ENCODE assay signal across 7 cellular contexts in genomic region chr10:33049963-33050920, GRCh38.
A peak's percentile ranks its signal among the peaks of the same experiment; 100 is the strongest.
DNase-seq lines count a peak whose midpoint lies in the region; ATAC-seq and TF ChIP-seq lines count a peak whose summit lies in the region.
"Not testable (repeated sequence)": the region's sequence is repeated elsewhere in the genome, so short reads cannot be mapped to it uniquely, and the experiment has no call there.

No MANE protein-coding gene starts in this region.

- not testable (repeated sequence) for H3K36me3 Mint-ChIP-seq in GM23338 (ENCODE audit: low read depth); T-helper 1 cell treated with Interleukin-12 subunit alpha and Interleukin-12 subunit beta and Interleukin-4 antibody, amounts not matched to agents 30 μg/mL and 1 μg/mL, for 36 hours (ENCODE audit: low read depth); activated CD8-positive, alpha-beta T cell treated with anti-CD3 and anti-CD28 coated beads for 36 hours (ENCODE audit: low read depth); activated T-helper 2 cell treated with anti-CD3 and anti-CD28 coated beads, Interferon-gamma antibody, Interleukin-2, Interleukin-4, amounts not matched to agents 10 μg/mL and 5 μg/mL and 100 μg/mL, durations not matched to agents 14 hours and 24 hours and 36 hours (ENCODE audit: low read depth); natural killer cell

- H3K4me1 ChIP-seq in GM23338 (ENCODE audit: insufficient read depth): peaks cover 18% of the 10 kb centered on the region

- peak overlapping the region; percentile 53; the same call in 1 of the 2 replicates for H2AFZ ChIP-seq in GM23338

- POLR2A ChIA-PET in activated CD8-positive, alpha-beta T cell treated with anti-CD3 and anti-CD28 coated beads for 36 hours (lab: Charles Lee): not testable (repeated sequence)

- not testable (repeated sequence) for H3K27ac Mint-ChIP-seq in GM23338; T-helper 1 cell treated with Interleukin-12 subunit alpha and Interleukin-12 subunit beta and Interleukin-4 antibody, amounts not matched to agents 30 μg/mL and 1 μg/mL, for 36 hours; activated T-helper 2 cell treated with anti-CD3 and anti-CD28 coated beads, Interferon-gamma antibody, Interleukin-2, Interleukin-4, amounts not matched to agents 10 μg/mL and 5 μg/mL and 100 μg/mL, durations not matched to agents 14 hours and 24 hours and 36 hours
- peak overlapping the region; percentile 59 for H3K27ac Mint-ChIP-seq in activated CD8-positive, alpha-beta T cell treated with anti-CD3 and anti-CD28 coated beads for 36 hours
- peak overlapping the region; percentile 82 to 90 for H3K27ac Mint-ChIP-seq in natural killer cell

- H3K9me3 Mint-ChIP-seq in GM23338; T-helper 1 cell treated with Interleukin-12 subunit alpha and Interleukin-12 subunit beta and Interleukin-4 antibody, amounts not matched to agents 30 μg/mL and 1 μg/mL, for 36 hours; activated CD8-positive, alpha-beta T cell treated with anti-CD3 and anti-CD28 coated beads for 36 hours; activated T-helper 2 cell treated with anti-CD3 and anti-CD28 coated beads, Interferon-gamma antibody, Interleukin-2, Interleukin-4, amounts not matched to agents 10 μg/mL and 5 μg/mL and 100 μg/mL, durations not matched to agents 14 hours and 24 hours and 36 hours; natural killer cell: not testable (repeated sequence)

- H3K27me3 Mint-ChIP-seq in GM23338 (ENCODE audit: insufficient read depth, low read depth, poor library complexity); T-helper 1 cell treated with Interleukin-12 subunit alpha and Interleukin-12 subunit beta and Interleukin-4 antibody, amounts not matched to agents 30 μg/mL and 1 μg/mL, for 36 hours (ENCODE audit: low read depth); activated CD8-positive, alpha-beta T cell treated with anti-CD3 and anti-CD28 coated beads for 36 hours; natural killer cell (ENCODE audit: low read depth in 2 of 2): not testable (repeated sequence)
- H3K27me3 Mint-ChIP-seq in activated T-helper 2 cell treated with anti-CD3 and anti-CD28 coated beads, Interferon-gamma antibody, Interleukin-2, Interleukin-4, amounts not matched to agents 10 μg/mL and 5 μg/mL and 100 μg/mL, durations not matched to agents 14 hours and 24 hours and 36 hours (ENCODE audit: low read depth): peaks cover 12% of the 10 kb centered on the region

- not testable (repeated sequence) for TF ChIP-seq CTCF in GM23338 (conservative IDR thresholded peaks at IDR 0.05; ENCODE audit: low read depth in 2 of 2); activated CD8-positive, alpha-beta T cell treated with anti-CD3 and anti-CD28 coated beads for 36 hours (IDR thresholded peaks at IDR 0.05); natural killer cell (IDR thresholded peaks at IDR 0.05)

- H3K9me2 ChIP-seq in GM23338 (ENCODE audit: insufficient read depth): peaks cover 12% of the 10 kb centered on the region; the same call in 1 of the 2 replicates

- H3K36me3 ChIP-seq in GM23338 (ENCODE audit: insufficient read depth): not testable (repeated sequence)

- not testable (repeated sequence) for ATAC-seq in GM23338; activated CD8-positive, alpha-beta T cell treated with anti-CD3 and anti-CD28 coated beads for 36 hours
- peak; percentile 50 to 76 (median 59) for ATAC-seq in natural killer cell

- CTCF ChIA-PET in activated CD8-positive, alpha-beta T cell treated with anti-CD3 and anti-CD28 coated beads for 36 hours (lab: Charles Lee): not testable (repeated sequence)

- DNase-seq in GM23338 (ENCODE audit: low spot score); activated T-helper 2 cell treated with anti-CD3 and anti-CD28 coated beads, Interferon-gamma antibody, Interleukin-2, Interleukin-4, amounts not matched to agents 10 μg/mL and 5 μg/mL and 100 μg/mL, durations not matched to agents 14 hours and 24 hours and 36 hours (ENCODE audit: low spot score): not testable (repeated sequence)
- DNase-seq in activated CD8-positive, alpha-beta T cell treated with anti-CD3 and anti-CD28 coated beads for 36 hours: peak; percentile 13
- peak; percentile 39 for DNase-seq in central memory CD4-positive, alpha-beta T cell
- DNase-seq in natural killer cell: peak; percentile 47
- DNase-seq in stimulated activated CD8-positive, alpha-beta memory T cell treated with anti-CD3 and anti-CD28 coated beads, Interleukin-2, amount 100 ng/mL, for 1 hour (ENCODE audit: low read depth in 2 of 2): peak; percentile 4 to 9

- not testable (repeated sequence) for H3F3A ChIP-seq in GM23338 (replicated peaks; ENCODE audit: low read depth)

- not testable (repeated sequence) for H4K20me1 ChIP-seq in GM23338 (replicated peaks; ENCODE audit: insufficient read depth)

- not testable (repeated sequence) for H3K79me2 ChIP-seq in GM23338 (replicated peaks; ENCODE audit: insufficient read depth)

- H3K4me3 ChIP-seq in GM23338: not testable (repeated sequence)

- intact Hi-C loops in activated CD8-positive, alpha-beta T cell treated with anti-CD3 and anti-CD28 coated beads for 36 hours (cut with micrococcal nuclease); activated T-helper 2 cell treated with anti-CD3 and anti-CD28 coated beads, Interferon-gamma antibody, Interleukin-2, Interleukin-4, amounts not matched to agents 10 μg/mL and 5 μg/mL and 100 μg/mL, durations not matched to agents 14 hours and 24 hours and 36 hours (cut with micrococcal nuclease): not testable (repeated sequence)
- intact Hi-C loops in natural killer cell (cut with micrococcal nuclease): loop anchor here (5.0 kb wide), 2 partner anchors 77 to 107 kb away; no protein-coding TSS in a partner anchor

- H3K4me1 Mint-ChIP-seq in GM23338: peaks cover 23% of the 10 kb centered on the region
- not testable (repeated sequence) for H3K4me1 Mint-ChIP-seq in T-helper 1 cell treated with Interleukin-12 subunit alpha and Interleukin-12 subunit beta and Interleukin-4 antibody, amounts not matched to agents 30 μg/mL and 1 μg/mL, for 36 hours (ENCODE audit: low read depth); activated CD8-positive, alpha-beta T cell treated with anti-CD3 and anti-CD28 coated beads for 36 hours (ENCODE audit: low read depth); activated T-helper 2 cell treated with anti-CD3 and anti-CD28 coated beads, Interferon-gamma antibody, Interleukin-2, Interleukin-4, amounts not matched to agents 10 μg/mL and 5 μg/mL and 100 μg/mL, durations not matched to agents 14 hours and 24 hours and 36 hours (ENCODE audit: low read depth)
- H3K4me1 Mint-ChIP-seq in natural killer cell: peaks cover 31 to 34% of the 10 kb centered on the region in 2 donors

- H3K4me3 Mint-ChIP-seq in GM23338: not testable (repeated sequence)
- H3K4me3 Mint-ChIP-seq in T-helper 1 cell treated with Interleukin-12 subunit alpha and Interleukin-12 subunit beta and Interleukin-4 antibody, amounts not matched to agents 30 μg/mL and 1 μg/mL, for 36 hours: peak overlapping the region; percentile 73
- H3K4me3 Mint-ChIP-seq in activated CD8-positive, alpha-beta T cell treated with anti-CD3 and anti-CD28 coated beads for 36 hours: peak overlapping the region; percentile 71
- peak overlapping the region; percentile 45 for H3K4me3 Mint-ChIP-seq in activated T-helper 2 cell treated with anti-CD3 and anti-CD28 coated beads, Interferon-gamma antibody, Interleukin-2, Interleukin-4, amounts not matched to agents 10 μg/mL and 5 μg/mL and 100 μg/mL, durations not matched to agents 14 hours and 24 hours and 36 hours (ENCODE audit: low read depth)
- H3K4me3 Mint-ChIP-seq in natural killer cell: peak overlapping the region; percentile 85

- H3K27ac ChIP-seq in GM23338 (ENCODE audit: low read depth): not testable (repeated sequence)

- not testable (repeated sequence) for H3K27me3 ChIP-seq in GM23338 (ENCODE audit: insufficient read depth)

- not testable (repeated sequence) for H3K4me2 ChIP-seq in GM23338
